ENCODE assay signal across 9 cellular contexts in the genomic region with DNA sequence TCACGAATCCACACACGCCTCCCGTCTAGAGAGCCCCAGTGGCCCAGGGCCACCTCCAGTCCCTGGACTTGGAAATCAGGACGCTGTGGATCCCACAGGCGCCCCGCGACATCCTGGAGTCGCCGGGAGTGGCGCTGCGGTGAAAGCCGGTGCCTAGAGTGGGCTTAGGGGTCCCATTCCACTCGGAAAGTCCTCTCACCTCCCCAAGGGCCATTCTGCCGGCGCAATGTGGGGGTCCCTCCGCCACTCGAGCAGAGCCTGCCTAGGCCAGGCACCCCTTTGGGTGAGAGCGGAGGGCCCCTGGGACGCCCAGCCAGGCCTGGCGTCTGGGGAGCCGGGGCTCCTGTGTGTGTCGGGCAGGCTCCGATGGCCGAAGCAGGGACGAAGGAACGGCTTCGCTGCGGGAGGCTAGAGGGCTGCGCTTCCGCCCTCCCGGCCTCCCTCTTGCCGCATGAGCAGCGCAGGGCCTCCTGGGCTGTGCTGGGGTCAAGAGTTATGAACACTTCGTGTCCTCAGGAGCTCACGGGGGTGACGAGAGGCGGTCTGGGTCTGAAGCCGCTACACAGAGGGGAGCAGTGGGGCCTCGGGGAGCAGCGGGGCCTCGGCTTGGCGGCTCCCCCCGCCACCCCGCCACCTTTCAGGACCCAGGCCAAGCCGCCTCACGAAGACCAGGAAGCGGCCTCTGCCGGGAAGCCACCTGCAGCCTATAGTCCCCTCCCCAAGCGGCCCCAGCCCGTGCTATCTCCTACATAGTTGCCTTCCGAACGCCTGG. TPM values are rescaled to one million over a fixed set of nuclear protein-coding genes. Genes with fewer than 3 reads are reported as not detected.
DNase-seq lines count a peak whose midpoint lies in the region; ATAC-seq and TF ChIP-seq lines count a peak whose summit lies in the region.
"Had no signal": no experiment of that assay in that cellular context is flagged by ENCODE, and none has a peak within 500 bp of the region (broad histone marks: within the 10 kb centered on the region; RNA-seq: fewer than 3 reads in every experiment).

No MANE protein-coding gene starts in this region.

- intact Hi-C loops in esophagus muscularis mucosa (cut with DNase I) = no loop called here

- H3K4me2 ChIP-seq in parathyroid adenoma (ENCODE audit: low read length) = no peak overlapping the region

- no peaks in the 10 kb centered on the region for H3K36me3 ChIP-seq in esophagus muscularis mucosa
- no peaks in the 10 kb centered on the region for H3K36me3 ChIP-seq in parathyroid adenoma (ENCODE audit: control insufficient read depth, insufficient read depth, low read length)

- TF ChIP-seq POLR2A in esophagus muscularis mucosa (IDR thresholded peaks at IDR 0.05; ENCODE audit: low read depth) = no peak

- no peak for DNase-seq in esophagus muscularis mucosa (ENCODE audit: extremely low spot score)
- DNase-seq in GF-D8 (lab: John Stamatoyannopoulos, UW) = no peak
- DNase-seq in H4 (ENCODE audit: low spot score) = no peak
- DNase-seq in SHP77 (lab: John Stamatoyannopoulos, UW) = no peak
- DNase-seq in iPS-NIHi7 (ENCODE audit: extremely low spot score) = no peak
- DNase-seq: effector memory CD4-positive, alpha-beta T cell had no signal

- H3K4me1 ChIP-seq in esophagus muscularis mucosa (peaks cover 25 to 45% (median 39%) of the 10 kb centered on the region in 4 donors), parathyroid adenoma (no peaks in the 10 kb centered on the region)

- H3K9me3 ChIP-seq in esophagus muscularis mucosa (no peaks in the 10 kb centered on the region), parathyroid adenoma (ENCODE audit: control insufficient read depth, low read length) (no peaks in the 10 kb centered on the region)

- no peak for TF ChIP-seq EP300 in esophagus muscularis mucosa (IDR thresholded peaks at IDR 0.05)

- WGBS in esophagus muscularis mucosa = 9% methylated on average over 29 of the region's 52 CpGs

- TF ChIP-seq CTCF in esophagus muscularis mucosa (IDR thresholded peaks at IDR 0.05) (no peak), parathyroid adenoma (IDR thresholded peaks at IDR 0.05) (no peak)

- no peak overlapping the region for H3K9ac ChIP-seq in parathyroid adenoma

- H3K4me3 ChIP-seq in esophagus muscularis mucosa (peak overlapping the region; percentile 1 to 23 (median 16)), parathyroid adenoma (ENCODE audit: low read depth, low read length) (no peak overlapping the region)

- H3K27me3 ChIP-seq in esophagus muscularis mucosa (peaks cover 4 to 66% (median 50%) of the 10 kb centered on the region in 4 donors), parathyroid adenoma (ENCODE audit: control insufficient read depth, insufficient read depth, low read length) (peaks cover 6% of the 10 kb centered on the region)

- H3K27ac ChIP-seq in esophagus muscularis mucosa (replicated peaks in 1 of 4) = no peak overlapping the region
- H3K27ac ChIP-seq in parathyroid adenoma = no peak overlapping the region

- ATAC-seq in GM18519 (IDR thresholded peaks at IDR 0.05; ENCODE audit: low FRiP score, unreplicated experiment) (peak; percentile 34), HG02852 (IDR thresholded peaks at IDR 0.05; ENCODE audit: unreplicated experiment) (peak; percentile 50)

- no peaks in the 10 kb centered on the region for H3K79me2 ChIP-seq in parathyroid adenoma

- peak overlapping the region; percentile 26 for H2AFZ ChIP-seq in parathyroid adenoma

RNA-seq across cellular contexts. Expression of a gene that starts 13.6 kb away (rescaled TPM):
- total RNA-seq in esophagus muscularis mucosa = not detected
- total RNA-seq in H4 (2014; rRNA removed; shearing (Covaris generic)) = 0.10 and 0.14 TPM in 2 replicates
